In genomic region chr6:127869772-127870404, GRCh38 we compare ENCODE assay signal across 22 cellular contexts. TPM values are rescaled to one million over a fixed set of nuclear protein-coding genes. Genes with fewer than 3 reads are reported as not detected.
DNase-seq lines count a peak whose midpoint lies in the region; ATAC-seq and TF ChIP-seq lines count a peak whose summit lies in the region.
"Had no signal": no experiment of that assay in that cellular context is flagged by ENCODE, and none has a peak within 500 bp of the region (broad histone marks: within the 10 kb centered on the region; RNA-seq: fewer than 3 reads in every experiment).

No MANE protein-coding gene starts in this region.

- peak overlapping the region; percentile 89 for H3K27ac Mint-ChIP-seq in activated naive CD8-positive, alpha-beta T cell treated with anti-CD3 and anti-CD28 coated beads, Interleukin-2, amount 50 U/mL, for 24 hours
- H3K27ac Mint-ChIP-seq in stimulated activated naive CD8-positive, alpha-beta T cell treated with anti-CD3 and anti-CD28 coated beads, Interleukin-15, amount 100 ng/mL, for 72 hours, result peak overlapping the region; percentile 95
- H3K27ac Mint-ChIP-seq in glutamatergic neuron (ENCODE audit: unreplicated experiment), result no peak overlapping the region
- H3K27ac Mint-ChIP-seq: natural killer cell; T-helper 2 cell treated with Interferon-gamma antibody and Interleukin-4, amounts not matched to agents 5 μg/mL and 100 μg/mL, for 36 hours; WTC11 had no signal

- H3K9me3 Mint-ChIP-seq in activated T-cell treated with anti-CD3 and anti-CD28 coated beads, Interleukin-2, amount 50 U/mL, for 4 hours, result peaks cover 9% of the 10 kb centered on the region
- H3K9me3 Mint-ChIP-seq in activated naive CD8-positive, alpha-beta T cell treated with anti-CD3 and anti-CD28 coated beads, Interleukin-2, amount 50 U/mL, for 24 hours, result peaks cover 5% of the 10 kb centered on the region
- peaks cover 7 to 9% of the 10 kb centered on the region in 2 donors for H3K9me3 Mint-ChIP-seq in stimulated activated naive CD8-positive, alpha-beta T cell treated with anti-CD3 and anti-CD28 coated beads, Interleukin-15, amount 100 ng/mL, for 72 hours
- no peaks in the 10 kb centered on the region for H3K9me3 Mint-ChIP-seq in glutamatergic neuron (ENCODE audit: unreplicated experiment)

- intact Hi-C loops in posterior vena cava (cut with DNase I), result no loop called here

- peak overlapping the region; percentile 1 for H3K4me3 Mint-ChIP-seq in activated T-cell treated with anti-CD3 and anti-CD28 coated beads, Interleukin-2, amount 50 U/mL, for 4 hours
- peak overlapping the region; percentile 41 for H3K4me3 Mint-ChIP-seq in activated naive CD8-positive, alpha-beta T cell treated with anti-CD3 and anti-CD28 coated beads, Interleukin-2, amount 50 U/mL, for 24 hours
- peak overlapping the region; percentile 55 to 75 for H3K4me3 Mint-ChIP-seq in stimulated activated naive CD8-positive, alpha-beta T cell treated with anti-CD3 and anti-CD28 coated beads, Interleukin-15, amount 100 ng/mL, for 72 hours
- H3K4me3 Mint-ChIP-seq in glutamatergic neuron (ENCODE audit: unreplicated experiment), result no peak overlapping the region
- H3K4me3 Mint-ChIP-seq: natural killer cell; T-helper 2 cell treated with Interferon-gamma antibody and Interleukin-4, amounts not matched to agents 5 μg/mL and 100 μg/mL, for 36 hours; WTC11 had no signal

- no peaks in the 10 kb centered on the region for H3K27me3 Mint-ChIP-seq in activated T-cell treated with anti-CD3 and anti-CD28 coated beads, Interleukin-2, amount 50 U/mL, for 4 hours (ENCODE audit: low read depth)
- no peaks in the 10 kb centered on the region for H3K27me3 Mint-ChIP-seq in activated naive CD8-positive, alpha-beta T cell treated with anti-CD3 and anti-CD28 coated beads, Interleukin-2, amount 50 U/mL, for 24 hours
- H3K27me3 Mint-ChIP-seq in stimulated activated naive CD8-positive, alpha-beta T cell treated with anti-CD3 and anti-CD28 coated beads, Interleukin-15, amount 100 ng/mL, for 72 hours, result no peaks in the 10 kb centered on the region
- no peaks in the 10 kb centered on the region for H3K27me3 Mint-ChIP-seq in glutamatergic neuron (ENCODE audit: unreplicated experiment)

- no peak for TF ChIP-seq CTCF in glutamatergic neuron (IDR thresholded peaks at IDR 0.05; ENCODE audit: partially characterized antibody, unreplicated experiment)

- ATAC-seq in activated T-cell treated with anti-CD3 and anti-CD28 coated beads, Interleukin-2, amount 50 U/mL, for 4 hours, result peak; percentile 18 to 42
- peak; percentile 42 for ATAC-seq in activated naive CD8-positive, alpha-beta T cell treated with anti-CD3 and anti-CD28 coated beads, Interleukin-2, amount 50 U/mL, for 24 hours
- peak; percentile 87 for ATAC-seq in stimulated activated naive CD8-positive, alpha-beta T cell treated with anti-CD3 and anti-CD28 coated beads, Interleukin-15, amount 100 ng/mL, for 72 hours
- ATAC-seq: A549, natural killer cell, WTC11 had no signal

- H3K4me1 Mint-ChIP-seq in activated T-cell treated with anti-CD3 and anti-CD28 coated beads, Interleukin-2, amount 50 U/mL, for 4 hours (ENCODE audit: low read depth), result peaks cover 49% of the 10 kb centered on the region
- peaks cover 64% of the 10 kb centered on the region for H3K4me1 Mint-ChIP-seq in activated naive CD8-positive, alpha-beta T cell treated with anti-CD3 and anti-CD28 coated beads, Interleukin-2, amount 50 U/mL, for 24 hours
- H3K4me1 Mint-ChIP-seq in stimulated activated naive CD8-positive, alpha-beta T cell treated with anti-CD3 and anti-CD28 coated beads, Interleukin-15, amount 100 ng/mL, for 72 hours, result peaks cover 63% of the 10 kb centered on the region
- H3K4me1 Mint-ChIP-seq in glutamatergic neuron (ENCODE audit: low read depth, unreplicated experiment), result no peaks in the 10 kb centered on the region
- H3K4me1 Mint-ChIP-seq: natural killer cell, WTC11 had no signal

- H3K36me3 Mint-ChIP-seq in activated T-cell treated with anti-CD3 and anti-CD28 coated beads, Interleukin-2, amount 50 U/mL, for 4 hours (ENCODE audit: insufficient read depth), result peaks cover 21% of the 10 kb centered on the region
- peaks cover 29% of the 10 kb centered on the region for H3K36me3 Mint-ChIP-seq in activated naive CD8-positive, alpha-beta T cell treated with anti-CD3 and anti-CD28 coated beads, Interleukin-2, amount 50 U/mL, for 24 hours (ENCODE audit: low read depth)
- H3K36me3 Mint-ChIP-seq in glutamatergic neuron (ENCODE audit: unreplicated experiment), result peaks cover 4% of the 10 kb centered on the region
- H3K36me3 Mint-ChIP-seq: natural killer cell had no signal

- DNase-seq in activated T-cell treated with anti-CD3 and anti-CD28 coated beads, Interleukin-2, amount 50 U/mL, for 4 hours, result no peak
- DNase-seq in activated T-cell treated with anti-CD3 and anti-CD28 coated beads, Interleukin-2, amount 50 U/mL, for 1 hour, result no peak
- no peak for DNase-seq in activated naive CD8-positive, alpha-beta T cell treated with anti-CD3 and anti-CD28 coated beads, Interleukin-2, amount 50 U/mL, for 24 hours
- DNase-seq in medulla oblongata (ENCODE audit: extremely low spot score), result peak; percentile 67
- DNase-seq in stimulated activated naive CD8-positive, alpha-beta T cell treated with anti-CD3 and anti-CD28 coated beads, Interleukin-15, amount 100 ng/mL, for 72 hours, result peak in 1 of 2 donors; percentile 52
- no peak for DNase-seq in glutamatergic neuron
- no peak for DNase-seq in NOMO-1 (lab: John Stamatoyannopoulos, UW; ENCODE audit: unreplicated experiment in 2 of 2)
- no peak for DNase-seq in posterior vena cava (ENCODE audit: low spot score)
- DNase-seq: activated effector memory CD4-positive, alpha-beta T cell treated with anti-CD3 and anti-CD28 coated beads, Interleukin-2, amount 50 U/mL, for 16 hours; colonic mucosa; GOT3; mammary epithelial cell; natural killer cell; NCI-H1436; NCI-H774; SJCRH30; stimulated activated CD4-positive, alpha-beta T cell treated with anti-CD3 and anti-CD28 coated beads, Interleukin-4, amount 100 ng/mL, for 24 hours had no signal

RNA-seq across cellular contexts. Expression of gene THEMIS, which starts 31.0 kb away (rescaled TPM):
- total RNA-seq in activated T-cell treated with anti-CD3 and anti-CD28 coated beads, Interleukin-2, amount 50 U/mL, for 4 hours, result 1 to 10 TPM; 7.4 to 7.8 (median 7.8) TPM
- total RNA-seq in glutamatergic neuron (ENCODE audit: unreplicated experiment) (not detected), posterior vena cava (under 1 TPM; 0.37 to 0.52 TPM)
- total RNA-seq: mammary epithelial cell, pulmonary artery endothelial cell, smooth muscle cell, WTC11 had no signal

Comparison
In these comparisons a context has a peak if more than half of its experiments do, and no peak if none do; other contexts are left out.
1. ATAC-seq: peak in every context shown above with its lines; median percentile 87 in stimulated activated naive CD8-positive, alpha-beta T cell treated with anti-CD3 and anti-CD28 coated beads, Interleukin-15, amount 100 ng/mL, for 72 hours; 42 in activated naive CD8-positive, alpha-beta T cell treated with anti-CD3 and anti-CD28 coated beads, Interleukin-2, amount 50 U/mL, for 24 hours; 30 in activated T-cell treated with anti-CD3 and anti-CD28 coated beads, Interleukin-2, amount 50 U/mL, for 4 hours.